2 cellular contexts compared by ENCODE assay signal in the genomic region with DNA sequence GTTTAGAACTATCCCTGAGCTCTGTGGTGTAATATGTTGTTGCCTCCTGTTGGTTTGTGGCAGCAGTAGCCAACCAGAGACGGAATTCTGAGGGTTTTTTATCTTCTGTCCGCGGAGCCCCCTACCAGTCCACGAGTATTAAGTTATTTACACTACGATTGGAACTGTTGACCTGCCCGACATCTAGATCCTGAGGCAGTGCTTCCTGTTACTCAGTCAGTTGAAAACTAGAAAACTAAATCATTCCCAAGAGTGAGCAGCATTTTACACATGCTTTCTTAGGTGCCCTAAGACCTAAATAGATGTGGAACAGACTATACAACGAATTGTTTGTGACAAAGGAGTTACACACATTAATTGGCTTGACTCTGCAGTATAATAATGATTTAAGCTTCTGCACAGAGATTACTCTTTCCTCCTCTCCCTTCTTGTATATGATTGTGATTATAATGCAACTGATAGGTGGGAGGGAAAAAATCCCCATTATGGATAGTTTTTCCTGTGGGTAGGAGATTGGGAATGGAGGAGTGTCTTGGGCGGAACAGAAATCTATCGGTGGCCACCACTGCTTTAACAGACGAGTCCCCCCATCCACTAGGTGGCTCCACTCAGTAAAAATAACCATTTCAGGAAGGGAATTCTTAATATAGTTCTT.
TF ChIP-seq lines count a peak whose summit lies in the region.

No MANE protein-coding gene starts in this region.

TF ChIP-seq in IMR-90, 13 proteins besides CTCF, POLR2A, EP300 and RAD21 (continued from another document):
- TF ChIP-seq, protein P1, sequence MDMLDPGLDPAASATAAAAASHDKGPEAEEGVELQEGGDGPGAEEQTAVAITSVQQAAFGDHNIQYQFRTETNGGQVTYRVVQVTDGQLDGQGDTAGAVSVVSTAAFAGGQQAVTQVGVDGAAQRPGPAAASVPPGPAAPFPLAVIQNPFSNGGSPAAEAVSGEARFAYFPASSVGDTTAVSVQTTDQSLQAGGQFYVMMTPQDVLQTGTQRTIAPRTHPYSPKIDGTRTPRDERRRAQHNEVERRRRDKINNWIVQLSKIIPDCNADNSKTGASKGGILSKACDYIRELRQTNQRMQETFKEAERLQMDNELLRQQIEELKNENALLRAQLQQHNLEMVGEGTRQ (IDR thresholded peaks at IDR 0.05; ENCODE audit: low read depth, low read length): no peak
- TF ChIP-seq CEBPB (IDR thresholded peaks at IDR 0.05; ENCODE audit: low read depth, low read length): no peak
- TF ChIP-seq MXI1 (IDR thresholded peaks at IDR 0.05; ENCODE audit: borderline replicate concordance, low read depth, low read length): no peak
- no peak for TF ChIP-seq RFX5 (IDR thresholded peaks at IDR 0.05; ENCODE audit: low read depth, low read length)
- TF ChIP-seq, protein P2, sequence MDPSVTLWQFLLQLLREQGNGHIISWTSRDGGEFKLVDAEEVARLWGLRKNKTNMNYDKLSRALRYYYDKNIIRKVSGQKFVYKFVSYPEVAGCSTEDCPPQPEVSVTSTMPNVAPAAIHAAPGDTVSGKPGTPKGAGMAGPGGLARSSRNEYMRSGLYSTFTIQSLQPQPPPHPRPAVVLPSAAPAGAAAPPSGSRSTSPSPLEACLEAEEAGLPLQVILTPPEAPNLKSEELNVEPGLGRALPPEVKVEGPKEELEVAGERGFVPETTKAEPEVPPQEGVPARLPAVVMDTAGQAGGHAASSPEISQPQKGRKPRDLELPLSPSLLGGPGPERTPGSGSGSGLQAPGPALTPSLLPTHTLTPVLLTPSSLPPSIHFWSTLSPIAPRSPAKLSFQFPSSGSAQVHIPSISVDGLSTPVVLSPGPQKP (IDR thresholded peaks at IDR 0.05; ENCODE audit: borderline replicate concordance, low read depth, low read length): no peak
- no peak for TF ChIP-seq MAZ (IDR thresholded peaks at IDR 0.05; ENCODE audit: borderline replicate concordance, low read depth, low read length)
- TF ChIP-seq MAFK (IDR thresholded peaks at IDR 0.05; ENCODE audit: low read depth, low read length): no peak
- TF ChIP-seq FOS (IDR thresholded peaks at IDR 0.05; ENCODE audit: low read depth, low read length): no peak

TF ChIP-seq in PFSK-1, 5 proteins besides CTCF, POLR2A, EP300 and RAD21 (continued from another document):
- TF ChIP-seq, protein P3, sequence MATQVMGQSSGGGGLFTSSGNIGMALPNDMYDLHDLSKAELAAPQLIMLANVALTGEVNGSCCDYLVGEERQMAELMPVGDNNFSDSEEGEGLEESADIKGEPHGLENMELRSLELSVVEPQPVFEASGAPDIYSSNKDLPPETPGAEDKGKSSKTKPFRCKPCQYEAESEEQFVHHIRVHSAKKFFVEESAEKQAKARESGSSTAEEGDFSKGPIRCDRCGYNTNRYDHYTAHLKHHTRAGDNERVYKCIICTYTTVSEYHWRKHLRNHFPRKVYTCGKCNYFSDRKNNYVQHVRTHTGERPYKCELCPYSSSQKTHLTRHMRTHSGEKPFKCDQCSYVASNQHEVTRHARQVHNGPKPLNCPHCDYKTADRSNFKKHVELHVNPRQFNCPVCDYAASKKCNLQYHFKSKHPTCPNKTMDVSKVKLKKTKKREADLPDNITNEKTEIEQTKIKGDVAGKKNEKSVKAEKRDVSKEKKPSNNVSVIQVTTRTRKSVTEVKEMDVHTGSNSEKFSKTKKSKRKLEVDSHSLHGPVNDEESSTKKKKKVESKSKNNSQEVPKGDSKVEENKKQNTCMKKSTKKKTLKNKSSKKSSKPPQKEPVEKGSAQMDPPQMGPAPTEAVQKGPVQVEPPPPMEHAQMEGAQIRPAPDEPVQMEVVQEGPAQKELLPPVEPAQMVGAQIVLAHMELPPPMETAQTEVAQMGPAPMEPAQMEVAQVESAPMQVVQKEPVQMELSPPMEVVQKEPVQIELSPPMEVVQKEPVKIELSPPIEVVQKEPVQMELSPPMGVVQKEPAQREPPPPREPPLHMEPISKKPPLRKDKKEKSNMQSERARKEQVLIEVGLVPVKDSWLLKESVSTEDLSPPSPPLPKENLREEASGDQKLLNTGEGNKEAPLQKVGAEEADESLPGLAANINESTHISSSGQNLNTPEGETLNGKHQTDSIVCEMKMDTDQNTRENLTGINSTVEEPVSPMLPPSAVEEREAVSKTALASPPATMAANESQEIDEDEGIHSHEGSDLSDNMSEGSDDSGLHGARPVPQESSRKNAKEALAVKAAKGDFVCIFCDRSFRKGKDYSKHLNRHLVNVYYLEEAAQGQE (IDR thresholded peaks at IDR 0.05; ENCODE audit: insufficient read depth in 1 of 2, low read depth in 2 of 2, low read length in 2 of 2): 0 out of 4 replicates have a peak, but pooled peaks of 1 of the 2 experiments have one; percentile 11
- TF ChIP-seq POLR2AphosphoS5 (IDR thresholded peaks at IDR 0.05; ENCODE audit: low read depth, low read length) (no peak; the same call in 1 of the 2 replicates), TAF1 (IDR thresholded peaks at IDR 0.05; ENCODE audit: borderline replicate concordance, insufficient read depth, low read length) (0 out of 2 replicates have a peak, but pooled peaks have one; percentile 46), SIN3A (IDR thresholded peaks at IDR 0.05; ENCODE audit: borderline replicate concordance, insufficient read depth, low read length) (peak; percentile 57; the same call in 1 of the 2 replicates)
TF ChIP-seq in PFSK-1: peak in this region for 3.
